ENCODE assay signal across 31 cellular contexts in the genomic region with DNA sequence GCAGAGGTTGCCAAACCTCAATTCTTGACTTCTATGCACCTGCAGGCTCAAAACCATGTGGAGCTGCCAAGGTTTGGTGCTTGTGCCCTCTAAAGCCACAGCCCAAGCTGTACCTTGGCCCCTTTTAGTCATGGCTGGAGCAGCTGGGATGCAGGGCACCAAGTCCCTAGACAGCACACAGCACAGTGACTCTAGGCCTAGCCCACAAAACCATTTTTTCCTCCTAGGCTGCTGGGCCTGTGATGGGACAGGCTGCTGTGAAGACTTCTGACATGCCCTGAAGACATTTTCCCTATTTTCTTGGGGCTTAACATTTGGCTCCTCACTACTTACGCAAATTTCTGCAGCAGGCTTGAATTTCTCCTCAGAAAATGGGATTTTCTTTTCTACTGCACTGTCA. TPM values are rescaled to one million over a fixed set of nuclear protein-coding genes. Genes with fewer than 3 reads are reported as not detected.
"Had no signal": no experiment of that assay in that cellular context is flagged by ENCODE, and none has a peak within 500 bp of the region (broad histone marks: within the 10 kb centered on the region; RNA-seq: fewer than 3 reads in every experiment).

No MANE protein-coding gene starts in this region.

- H3K36me3 ChIP-seq: colonic mucosa, esophagus muscularis mucosa, esophagus squamous epithelium, gastrocnemius medialis, gastroesophageal sphincter, heart left ventricle, heart right ventricle had no signal

- H3K27ac ChIP-seq: colonic mucosa, coronary artery, dorsolateral prefrontal cortex, epithelial cell of prostate, esophagus muscularis mucosa, esophagus squamous epithelium, foreskin keratinocyte, gastrocnemius medialis, gastroesophageal sphincter, heart left ventricle, heart right ventricle, hepatocyte had no signal

- FAIRE-seq: colon, endometrium, endothelial cell of umbilical vein, frontal cortex had no signal

- H3K4me1 Mint-ChIP-seq: endodermal cell had no signal

- H3K27me3 Mint-ChIP-seq: dendritic cell treated with granulocyte-macrophage colony-stimulating factor and Interleukin-4, amounts not matched to agents 40 ng/mL and 50 ng/mL, for 4 days; effector memory CD8-positive, alpha-beta T cell had no signal

- ATAC-seq: effector memory CD8-positive, alpha-beta T cell; esophagus mucosa; foreskin keratinocyte; gastrocnemius medialis; gastroesophageal sphincter; heart left ventricle; heart right ventricle had no signal

- H3K4me3 Mint-ChIP-seq: dendritic cell treated with granulocyte-macrophage colony-stimulating factor and Interleukin-4, amounts not matched to agents 40 ng/mL and 50 ng/mL, for 4 days; effector memory CD8-positive, alpha-beta T cell; endodermal cell had no signal

- H3K4me2 ChIP-seq: hepatocyte had no signal

- H2AFZ ChIP-seq: hepatocyte had no signal

- H3K27ac Mint-ChIP-seq: dendritic cell treated with granulocyte-macrophage colony-stimulating factor and Interleukin-4, amounts not matched to agents 40 ng/mL and 50 ng/mL, for 4 days; effector memory CD8-positive, alpha-beta T cell; endodermal cell had no signal

- H3K4me3 ChIP-seq: colonic mucosa, coronary artery, dorsolateral prefrontal cortex, esophagus muscularis mucosa, esophagus squamous epithelium, gastrocnemius medialis, gastroesophageal sphincter, heart left ventricle, heart right ventricle, hepatocyte had no signal

- H3K27me3 ChIP-seq: colonic mucosa, dorsolateral prefrontal cortex, esophagus muscularis mucosa, esophagus squamous epithelium, foreskin keratinocyte, gastrocnemius medialis, gastroesophageal sphincter, heart left ventricle, heart right ventricle, hepatocyte had no signal

- DNase-seq: colonic mucosa; cortex of kidney; dermis blood vessel endothelial cell; dorsolateral prefrontal cortex; effector CD4-positive, alpha-beta T cell; effector CD8-positive, alpha-beta T cell; effector memory CD4-positive, alpha-beta T cell; effector memory CD8-positive, alpha-beta T cell; endodermal cell; erythroblast; esophagus squamous epithelium; foreskin fibroblast; foreskin keratinocyte; foreskin melanocyte; gastrocnemius medialis; glutamatergic neuron; head of caudate nucleus; heart left ventricle; heart right ventricle had no signal

- H3K4me1 ChIP-seq: colonic mucosa, esophagus muscularis mucosa, esophagus squamous epithelium, foreskin keratinocyte, gastroesophageal sphincter had no signal

- H3K9me3 ChIP-seq: colonic mucosa, esophagus muscularis mucosa, gastrocnemius medialis had no signal

RNA-seq across cellular contexts. Expression of gene LRRN3, which starts 27.8 kb away (rescaled TPM):
- total RNA-seq: dermis blood vessel endothelial cell, endothelial cell of umbilical vein, epithelial cell of proximal tubule, esophagus mucosa, foreskin keratinocyte had no signal
- polyA plus RNA-seq: endothelial cell of umbilical vein, foreskin keratinocyte had no signal
